In genomic region chr7:74092964-74093339, GRCh38 we compare ENCODE assay signal across 8 cellular contexts. TPM values are rescaled to one million over a fixed set of nuclear protein-coding genes. Genes with fewer than 3 reads are reported as not detected.
DNase-seq lines count a peak whose midpoint lies in the region; ATAC-seq and TF ChIP-seq lines count a peak whose summit lies in the region.

No MANE protein-coding gene starts in this region.

- H3K9me3 ChIP-seq in body of pancreas (no peaks in the 10 kb centered on the region), muscle layer of duodenum (ENCODE audit: control insufficient read depth in 1 of 2, low read length in 2 of 2) (no peaks in the 10 kb centered on the region)

- TF ChIP-seq POLR2A in body of pancreas (IDR thresholded peaks at IDR 0.05) = no peak

- H3K27me3 ChIP-seq in body of pancreas (no peaks in the 10 kb centered on the region), muscle layer of duodenum (ENCODE audit: low read depth, low read length) (no peaks in the 10 kb centered on the region)

- intact Hi-C loops in body of pancreas (cut with DNase I) = no loop called here

- H3K36me3 ChIP-seq in body of pancreas (replicated peaks in 1 of 2; ENCODE audit: insufficient read depth in 1 of 2, low read depth in 2 of 2) (no peaks in the 10 kb centered on the region), muscle layer of duodenum (ENCODE audit: control insufficient read depth in 1 of 2, insufficient read depth in 2 of 2, low read length in 2 of 2) (peaks cover 0 to 9% of the 10 kb centered on the region in 2 donors)

- H3K4me1 ChIP-seq in body of pancreas (peaks cover 15% of the 10 kb centered on the region), muscle layer of duodenum (ENCODE audit: control insufficient read depth in 1 of 2, insufficient read depth in 2 of 2, low read length in 2 of 2) (peaks cover 0 to 29% of the 10 kb centered on the region in 2 donors)

- no peak for TF ChIP-seq CTCF in body of pancreas (IDR thresholded peaks at IDR 0.05)

- 71 to 100% methylated on average over 4 to 9 of the region's 10 CpGs for WGBS in body of pancreas, 2 donors

- DNase-seq in COR-L47 (lab: John Stamatoyannopoulos, UW) (peak; percentile 33), body of pancreas (peak in 2 of 4 donors; percentile 36 to 63), HCEC 1CT (no peak), inferior parietal cortex (ENCODE audit: extremely low spot score) (no peak), Kasumi-1 (lab: John Stamatoyannopoulos, UW) (no peak)

- ATAC-seq in GM19452 (IDR thresholded peaks at IDR 0.05; ENCODE audit: unreplicated experiment) (peak; percentile 69), HG03439 (IDR thresholded peaks at IDR 0.05; ENCODE audit: unreplicated experiment) (peak; percentile 52), body of pancreas (no peak)

- H3K27ac ChIP-seq in body of pancreas (peak overlapping the region in 3 of 4 donors; percentile 52 to 80 (median 68)), muscle layer of duodenum (ENCODE audit: low read length) (peak overlapping the region; percentile 31)

- H3K4me3 ChIP-seq in body of pancreas = no peak overlapping the region
- H3K4me3 ChIP-seq in muscle layer of duodenum (ENCODE audit: low read depth in 1 of 2, low read length in 2 of 2) = peak overlapping the region in 1 of 2 donors; percentile 86

RNA-seq across cellular contexts. Expression of gene LIMK1, which starts 9.3 kb away (rescaled TPM):
- total RNA-seq in body of pancreas = 10 to 100 TPM; 10.1 to 27.4 TPM
